In genomic region chr15:45225506-45226273, GRCh38 we compare ENCODE assay signal across 30 cellular contexts. TPM values are rescaled to one million over a fixed set of nuclear protein-coding genes. Genes with fewer than 3 reads are reported as not detected.
A peak's percentile ranks its signal among the peaks of the same experiment; 100 is the strongest.
DNase-seq lines count a peak whose midpoint lies in the region; ATAC-seq and TF ChIP-seq lines count a peak whose summit lies in the region.
"Had no signal": no experiment of that assay in that cellular context is flagged by ENCODE, and none has a peak within 500 bp of the region (broad histone marks: within the 10 kb centered on the region; RNA-seq: fewer than 3 reads in every experiment).

No MANE protein-coding gene starts in this region.

- peak; percentile 60 for DNase-seq in GM23338 (ENCODE audit: low spot score)
- peak; percentile 21 for DNase-seq in OCI-LY7 (ENCODE audit: low spot score)
- peak; percentile 7 to 53 for DNase-seq in erythroblast (lab: John Stamatoyannopoulos, UW)
- DNase-seq in glutamatergic neuron = no peak
- DNase-seq in AG08395 (ENCODE audit: low spot score) = no peak
- DNase-seq: activated CD4-positive, alpha-beta memory T cell treated with anti-CD3 and anti-CD28 coated beads, Interleukin-2, amount 10 ng/mL, durations not matched to agents 7 days and 5 days; activated gamma-delta T cell treated with Interleukin-2 at 50 U/mL for 16 hours; amniotic stem cell; CD4-positive, alpha-beta T cell; DMS153; GM23248; MM.1S; naive thymus-derived CD8-positive, alpha-beta T cell; NCI-H2227 treated with DMSO at 0.1 percent for 48 hours; NCI-H774; retina; stimulated activated CD4-positive, alpha-beta T cell treated with anti-CD3 and anti-CD28 coated beads, Interleukin-4, amount 100 ng/mL, for 4 hours; T-helper 17 cell; thyroid gland had no signal

- H3K36me3 ChIP-seq in DOHH2 (ENCODE audit: control insufficient read depth, low read length) = no peaks in the 10 kb centered on the region
- no peaks in the 10 kb centered on the region for H3K36me3 ChIP-seq in GM23338 (ENCODE audit: insufficient read depth)
- H3K36me3 ChIP-seq in OCI-LY7 (ENCODE audit: insufficient read depth, low read length) = no peaks in the 10 kb centered on the region
- H3K36me3 ChIP-seq: breast epithelium, thyroid gland had no signal

- H2AFZ ChIP-seq in GM23338 (no peak overlapping the region), OCI-LY7 (ENCODE audit: low read length) (no peak overlapping the region)
- H2AFZ ChIP-seq: GM23248 had no signal

- intact Hi-C loops in OCI-LY7 (cut with micrococcal nuclease; ENCODE audit: unreplicated experiment) = no loop called here

- TF ChIP-seq POLR2A in erythroblast (IDR thresholded peaks at IDR 0.05; ENCODE audit: low read length) = no peak

- no peaks in the 10 kb centered on the region for H3K9me3 ChIP-seq in DOHH2 (ENCODE audit: control insufficient read depth, insufficient read depth, low read length)
- no peaks in the 10 kb centered on the region for H3K9me3 ChIP-seq in OCI-LY7 (ENCODE audit: low read length)
- H3K9me3 ChIP-seq: breast epithelium, thyroid gland had no signal

- H3K4me3 Mint-ChIP-seq in GM23338 (no peak overlapping the region), glutamatergic neuron (ENCODE audit: unreplicated experiment) (no peak overlapping the region)
- H3K4me3 Mint-ChIP-seq: activated CD4-positive, alpha-beta memory T cell treated with anti-CD3 and anti-CD28 coated beads, Interleukin-2, amount 10 ng/mL, durations not matched to agents 7 days and 5 days; CD4-positive, alpha-beta T cell; IgD-negative memory B cell; naive thymus-derived CD8-positive, alpha-beta T cell; stimulated activated naive CD8-positive, alpha-beta T cell treated with anti-CD3 and anti-CD28 coated beads, Interleukin-15, Interleukin-2, amounts not matched to agents 100 ng/mL and 50 ng/mL, for 24 hours; T-helper 17 cell had no signal

- H3K27me3 ChIP-seq in DOHH2 (ENCODE audit: control insufficient read depth, low read length) (peaks cover 22% of the 10 kb centered on the region), GM23338 (ENCODE audit: insufficient read depth) (no peaks in the 10 kb centered on the region)
- H3K27me3 ChIP-seq: thyroid gland had no signal

- no peak overlapping the region for H3K4me3 ChIP-seq in DOHH2 (ENCODE audit: low read length)
- no peak overlapping the region for H3K4me3 ChIP-seq in GM23338
- H3K4me3 ChIP-seq in OCI-LY7 (ENCODE audit: low read depth, low read length, poor library complexity, severe bottlenecking) = no peak overlapping the region
- H3K4me3 ChIP-seq: breast epithelium, coronary artery, GM23248, thyroid gland had no signal

- H3K27ac Mint-ChIP-seq in GM23338 (no peak overlapping the region), glutamatergic neuron (ENCODE audit: unreplicated experiment) (no peak overlapping the region)
- H3K27ac Mint-ChIP-seq: activated CD4-positive, alpha-beta memory T cell treated with anti-CD3 and anti-CD28 coated beads, Interleukin-2, amount 10 ng/mL, durations not matched to agents 7 days and 5 days; CD4-positive, alpha-beta T cell; naive thymus-derived CD8-positive, alpha-beta T cell; stimulated activated naive CD8-positive, alpha-beta T cell treated with anti-CD3 and anti-CD28 coated beads, Interleukin-15, Interleukin-2, amounts not matched to agents 100 ng/mL and 50 ng/mL, for 24 hours; T-helper 17 cell had no signal

- TF ChIP-seq CTCF in DOHH2 (IDR thresholded peaks at IDR 0.05; ENCODE audit: low read depth, low read length, poor library complexity, severe bottlenecking) = peak; percentile 10
- TF ChIP-seq CTCF in GM23338 (conservative IDR thresholded peaks at IDR 0.05; ENCODE audit: low read depth in 2 of 2) = peak; percentile 60 to 64
- TF ChIP-seq CTCF in OCI-LY7 (conservative IDR thresholded peaks at IDR 0.05; ENCODE audit: low read length) = peak; percentile 56
- no peak for TF ChIP-seq CTCF in glutamatergic neuron (IDR thresholded peaks at IDR 0.05; ENCODE audit: partially characterized antibody, unreplicated experiment)

- H4K20me1 ChIP-seq in DOHH2 (ENCODE audit: control insufficient read depth, insufficient read depth, low read depth, low read length) = no peaks in the 10 kb centered on the region
- 0 out of 2 replicates have a peak, but pooled peaks cover 3% of the 10 kb centered on the region for H4K20me1 ChIP-seq in GM23338 (replicated peaks; ENCODE audit: insufficient read depth)
- no peaks in the 10 kb centered on the region for H4K20me1 ChIP-seq in OCI-LY7 (ENCODE audit: insufficient read depth, low read length)

- H3K4me2 ChIP-seq in DOHH2 (ENCODE audit: low read length) (no peak overlapping the region), GM23338 (no peak overlapping the region), OCI-LY7 (ENCODE audit: low read length) (no peak overlapping the region)

- no peaks in the 10 kb centered on the region for H3F3A ChIP-seq in DOHH2 (ENCODE audit: control insufficient read depth, insufficient read depth)
- H3F3A ChIP-seq in GM23338 (replicated peaks; ENCODE audit: low read depth) = no peaks in the 10 kb centered on the region

- peak; percentile 62 for ATAC-seq in GM23338
- ATAC-seq in HG03045 (IDR thresholded peaks at IDR 0.05; ENCODE audit: unreplicated experiment) = no peak
- no peak for ATAC-seq in GM18511 (IDR thresholded peaks at IDR 0.05; ENCODE audit: unreplicated experiment)
- ATAC-seq: left lobe of liver; naive thymus-derived CD8-positive, alpha-beta T cell; T-helper 17 cell had no signal

- CTCF ChIA-PET in OCI-LY7 (lab: Charles Lee; ENCODE audit: unreplicated experiment) = no interaction called here

- H3K4me1 Mint-ChIP-seq in GM23338 (peaks cover 9% of the 10 kb centered on the region; the same call in 1 of the 3 replicates), glutamatergic neuron (ENCODE audit: low read depth, unreplicated experiment) (no peaks in the 10 kb centered on the region)
- H3K4me1 Mint-ChIP-seq: activated CD4-positive, alpha-beta memory T cell treated with anti-CD3 and anti-CD28 coated beads, Interleukin-2, amount 10 ng/mL, durations not matched to agents 7 days and 5 days; IgD-negative memory B cell had no signal

- no TSS peak for BruUV-seq in OCI-LY7 (replicated peaks; lab: Mats Ljungman, UMichigan)

- H3K9me3 Mint-ChIP-seq in GM23338 (no peaks in the 10 kb centered on the region; the same call in 2 of the 3 replicates), glutamatergic neuron (ENCODE audit: unreplicated experiment) (no peaks in the 10 kb centered on the region)
- H3K9me3 Mint-ChIP-seq: activated CD4-positive, alpha-beta memory T cell treated with anti-CD3 and anti-CD28 coated beads, Interleukin-2, amount 10 ng/mL, durations not matched to agents 7 days and 5 days; CD4-positive, alpha-beta T cell; naive thymus-derived CD8-positive, alpha-beta T cell; stimulated activated naive CD8-positive, alpha-beta T cell treated with anti-CD3 and anti-CD28 coated beads, Interleukin-15, Interleukin-2, amounts not matched to agents 100 ng/mL and 50 ng/mL, for 24 hours had no signal

- no peaks in the 10 kb centered on the region for H3K79me2 ChIP-seq in DOHH2 (ENCODE audit: control insufficient read depth, low read length)
- no peaks in the 10 kb centered on the region for H3K79me2 ChIP-seq in GM23338 (replicated peaks; ENCODE audit: insufficient read depth)
- H3K79me2 ChIP-seq in OCI-LY7 (ENCODE audit: insufficient read depth, low read depth, low read length) = no peaks in the 10 kb centered on the region

- POLR2A ChIA-PET in OCI-LY7 (lab: Charles Lee) = interaction anchor here (0.6 kb wide), 1 partner anchor 30 kb away, joined by 3 read pairs; no protein-coding TSS in a partner anchor

- no peaks in the 10 kb centered on the region for H3K4me1 ChIP-seq in DOHH2 (ENCODE audit: control insufficient read depth, low read length)
- H3K4me1 ChIP-seq in GM23338 (ENCODE audit: insufficient read depth) = no peaks in the 10 kb centered on the region; the same call in 1 of the 2 replicates
- H3K4me1 ChIP-seq in OCI-LY7 (ENCODE audit: insufficient read depth, low read length, poor library complexity, severe bottlenecking) = no peaks in the 10 kb centered on the region
- H3K4me1 ChIP-seq: breast epithelium had no signal

- H3K27ac ChIP-seq in DOHH2 (ENCODE audit: low read depth, low read length) (no peak overlapping the region), GM23338 (ENCODE audit: low read depth) (no peak overlapping the region), OCI-LY7 (ENCODE audit: low read depth, low read length, poor library complexity, severe bottlenecking) (no peak overlapping the region)
- H3K27ac ChIP-seq: breast epithelium, coronary artery, GM23248, thyroid gland had no signal

- H3K27me3 Mint-ChIP-seq in GM23338 (ENCODE audit: insufficient read depth, low read depth, poor library complexity) (peaks cover 4% of the 10 kb centered on the region), glutamatergic neuron (ENCODE audit: unreplicated experiment) (peaks cover 2% of the 10 kb centered on the region)

- H3K36me3 Mint-ChIP-seq in GM23338 (ENCODE audit: low read depth) (no peaks in the 10 kb centered on the region), glutamatergic neuron (ENCODE audit: unreplicated experiment) (no peaks in the 10 kb centered on the region)

- no peaks in the 10 kb centered on the region for H3K9me2 ChIP-seq in DOHH2 (replicated peaks; ENCODE audit: control insufficient read depth, low read length)
- H3K9me2 ChIP-seq in GM23338 (ENCODE audit: insufficient read depth) = no peaks in the 10 kb centered on the region
- H3K9me2 ChIP-seq in OCI-LY7 (ENCODE audit: insufficient read depth, low read length) = no peaks in the 10 kb centered on the region

TF ChIP-seq in GM23338, 12 proteins besides CTCF, POLR2A, EP300 and RAD21:
- TF ChIP-seq ZNF114 (CRISPR knock-in tag; IDR thresholded peaks at IDR 0.05) (no peak), POLR2AphosphoS5 (IDR thresholded peaks at IDR 0.05; ENCODE audit: low read depth) (no peak), EZH2phosphoT487 (IDR thresholded peaks at IDR 0.05; ENCODE audit: unreplicated experiment) (no peak)
TF ChIP-seq in GM23338: peak in this region for 0.

RNA-seq across cellular contexts. Expression of gene SLC28A2, which starts 26.3 kb away (rescaled TPM):
- total RNA-seq in GM23338 (2014; rRNA removed; shearing (Covaris generic)) = not detected in 2 replicates
- polyA plus RNA-seq in GM23338 (2016; fragmentation: Nextera tagmentation; extraction: Ambion mirVana) = 0.14 and 0.18 TPM in 2 replicates
- total RNA-seq in OCI-LY7 (2014; rRNA removed; shearing (Covaris generic)) = not detected in 2 replicates
- not detected in 2 replicates for total RNA-seq in OCI-LY7 (2022)
- not detected for total RNA-seq in glutamatergic neuron (ENCODE audit: unreplicated experiment)
- total RNA-seq: activated CD4-positive, alpha-beta memory T cell treated with anti-CD3 and anti-CD28 coated beads, Interleukin-2, amount 10 ng/mL, durations not matched to agents 7 days and 5 days; breast epithelium; CD4-positive, alpha-beta T cell; fibroblast of lung; GM23248; mesenteric fat pad; naive thymus-derived CD8-positive, alpha-beta T cell; osteoblast; T-helper 17 cell; thyroid gland had no signal
- polyA plus RNA-seq: fibroblast of lung; GM23248; IgD-negative memory B cell; naive thymus-derived CD8-positive, alpha-beta T cell had no signal

RNA-seq across cellular contexts. Expression of gene SHF, which starts 37.9 kb away (rescaled TPM):
- total RNA-seq in GM23338 (2014; rRNA removed; shearing (Covaris generic)) = 15.1 and 15.6 TPM in 2 replicates
- 5.8 and 6.6 TPM in 2 replicates for polyA plus RNA-seq in GM23338 (2016; fragmentation: Nextera tagmentation; extraction: Ambion mirVana)
- total RNA-seq in OCI-LY7 (2014; rRNA removed; shearing (Covaris generic)) = 2.3 and 5.7 TPM in 2 replicates
- total RNA-seq in OCI-LY7 (2022) (2.5 and 3.2 TPM in 2 replicates), glutamatergic neuron (ENCODE audit: unreplicated experiment) (309 TPM)

Comparison
In these comparisons a context has a peak if more than half of its experiments do, and no peak if none do; other contexts are left out.
1. DNase-seq: peak in GM23338 (single experiment), OCI-LY7 (single experiment) and erythroblast (2 of 2); none in glutamatergic neuron (single experiment) and AG08395 (single experiment).
2. RNA of gene SHF, which starts 37.9 kb away (total RNA-seq): 309 TPM in glutamatergic neuron (single experiment); 15.1 to 15.6 TPM in GM23338 and 2.3 to 5.7 TPM in OCI-LY7; every median in the first group is over 10 times any median in the second.